ENCODE assay signal across 1 cellular context in genomic region chr9:134275379-134275778, GRCh38.
TF ChIP-seq lines count a peak whose summit lies in the region.

No MANE protein-coding gene starts in this region.

TF ChIP-seq in K562, 482 proteins besides CTCF, POLR2A, EP300 and RAD21 (continued from another document):
- TF ChIP-seq MXD1 (CRISPR knock-in tag; IDR thresholded peaks at IDR 0.05; ENCODE audit: borderline replicate concordance, poor library complexity, severe bottlenecking): no peak
- TF ChIP-seq RCOR1 (IDR thresholded peaks at IDR 0.05; ENCODE audit: borderline replicate concordance in 1 of 2, low read depth in 2 of 2, low read length in 2 of 2): no peak
- TF ChIP-seq MAFG (tag; conservative IDR thresholded peaks at IDR 0.05): no peak
- no peak for TF ChIP-seq ZNF316 (IDR thresholded peaks at IDR 0.05)
- TF ChIP-seq, protein P1, sequence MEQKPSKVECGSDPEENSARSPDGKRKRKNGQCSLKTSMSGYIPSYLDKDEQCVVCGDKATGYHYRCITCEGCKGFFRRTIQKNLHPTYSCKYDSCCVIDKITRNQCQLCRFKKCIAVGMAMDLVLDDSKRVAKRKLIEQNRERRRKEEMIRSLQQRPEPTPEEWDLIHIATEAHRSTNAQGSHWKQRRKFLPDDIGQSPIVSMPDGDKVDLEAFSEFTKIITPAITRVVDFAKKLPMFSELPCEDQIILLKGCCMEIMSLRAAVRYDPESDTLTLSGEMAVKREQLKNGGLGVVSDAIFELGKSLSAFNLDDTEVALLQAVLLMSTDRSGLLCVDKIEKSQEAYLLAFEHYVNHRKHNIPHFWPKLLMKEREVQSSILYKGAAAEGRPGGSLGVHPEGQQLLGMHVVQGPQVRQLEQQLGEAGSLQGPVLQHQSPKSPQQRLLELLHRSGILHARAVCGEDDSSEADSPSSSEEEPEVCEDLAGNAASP (IDR thresholded peaks at IDR 0.05): no peak
- no peak for TF ChIP-seq THRAP3 (IDR thresholded peaks at IDR 0.05; ENCODE audit: borderline replicate concordance)
- no peak for TF ChIP-seq RBFOX2 (IDR thresholded peaks at IDR 0.05; ENCODE audit: low read depth, low read length)
- TF ChIP-seq GATA2 (CRISPR knock-in tag; IDR thresholded peaks at IDR 0.05): no peak
- TF ChIP-seq ARID2 (IDR thresholded peaks at IDR 0.05): no peak
- TF ChIP-seq RBM15 (IDR thresholded peaks at IDR 0.05; ENCODE audit: insufficient read depth, low read length): no peak
